Comparison of ENCODE assay signal across 26 cellular contexts in genomic region chr9:79766091-79766490, GRCh38.
"Had no signal": no experiment of that assay in that cellular context is flagged by ENCODE, and none has a peak within 500 bp of the region (broad histone marks: within the 10 kb centered on the region; RNA-seq: fewer than 3 reads in every experiment).

No MANE protein-coding gene starts in this region.

- H3K36me3 ChIP-seq: cardiac muscle cell had no signal

- H3K4me2 ChIP-seq: KMS-11 had no signal

- H3K9ac ChIP-seq: KMS-11 had no signal

- H3K27ac ChIP-seq: cardiac muscle cell, KMS-11, VCaP had no signal

- H3K4me3 ChIP-seq: cardiac muscle cell had no signal

- DNase-seq: activated CD4-positive, alpha-beta memory T cell treated with anti-CD3 and anti-CD28 coated beads, Interleukin-2, amount 10 ng/mL, durations not matched to agents 7 days and 5 days; activated CD4-positive, alpha-beta T cell treated with anti-CD3 and anti-CD28 coated beads for 1 hour; activated CD4-positive, alpha-beta T cell treated with anti-CD3 and anti-CD28 coated beads for 48 hours; activated CD4-positive, CD25-positive, alpha-beta regulatory T cell; activated CD8-positive, alpha-beta memory T cell treated with anti-CD3 and anti-CD28 coated beads for 24 hours; activated CD8-positive, alpha-beta memory T cell treated with anti-CD3 and anti-CD28 coated beads, Interleukin-2, amount 10 ng/mL, durations not matched to agents 7 days and 5 days; activated CD8-positive, alpha-beta memory T cell treated with anti-CD3 and anti-CD28 coated beads, Interleukin-2, amount 50 U/mL, for 48 hours; activated effector memory CD4-positive, alpha-beta T cell treated with Interleukin-2 at 50 U/mL for 16 hours; activated naive CD4-positive, alpha-beta T cell treated with anti-CD3 and anti-CD28 coated beads, Interleukin-2, amount 10 ng/mL, durations not matched to agents 7 days and 5 days; activated naive CD8-positive, alpha-beta T cell treated with anti-CD3 and anti-CD28 coated beads, Interleukin-2, amount 50 U/mL, for 24 hours; activated T-cell treated with anti-CD3 and anti-CD28 coated beads, Interleukin-2, amount 50 U/mL, for 48 hours; aorta; NCI-H1048; NCI-H1436 treated with DMSO at 0.1 percent for 48 hours; NCI-H1930; NCI-H2081 treated with DMSO at 0.1 percent for 48 hours; NCI-H510A; NCI-H526; Right ventricle myocardium superior; SW 1271; T-helper 1 cell; T-helper 2 cell; T-helper 9 cell had no signal

- ATAC-seq: activated CD8-positive, alpha-beta memory T cell treated with anti-CD3 and anti-CD28 coated beads, Interleukin-2, amount 10 ng/mL, durations not matched to agents 7 days and 5 days; activated naive CD8-positive, alpha-beta T cell treated with anti-CD3 and anti-CD28 coated beads, Interleukin-2, amount 50 U/mL, for 24 hours had no signal
